Comparison of ENCODE assay signal across 25 cellular contexts in the genomic region with DNA sequence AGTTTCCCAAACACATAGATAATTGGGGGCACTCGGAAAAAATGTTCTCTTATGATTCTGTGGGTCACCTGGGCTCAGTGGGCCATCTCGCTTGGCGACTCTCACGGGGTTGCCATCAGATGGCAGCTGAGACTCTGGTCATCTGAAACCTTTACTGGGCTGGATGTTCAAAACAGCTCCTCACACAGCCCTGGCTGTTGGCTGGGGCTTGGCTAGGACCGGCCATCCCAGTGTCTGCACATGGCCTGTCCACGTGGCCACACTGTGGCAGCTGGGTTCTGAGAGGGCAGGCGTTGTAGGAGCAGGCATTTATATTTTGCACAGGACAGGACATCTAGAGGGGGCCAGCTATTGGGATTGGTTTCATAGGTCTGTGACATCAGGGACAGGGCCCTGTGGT.
"Had no signal": no experiment of that assay in that cellular context is flagged by ENCODE, and none has a peak within 500 bp of the region (broad histone marks: within the 10 kb centered on the region; RNA-seq: fewer than 3 reads in every experiment).

No MANE protein-coding gene starts in this region.

- H3K4me1 ChIP-seq: ascending aorta, breast epithelium, colonic mucosa, esophagus squamous epithelium had no signal

- H3K27me3 Mint-ChIP-seq: activated CD4-positive, alpha-beta T cell treated with anti-CD3 and anti-CD28 coated beads for 36 hours; activated CD4-positive, alpha-beta T cell treated with anti-CD3 and anti-CD28 coated beads, Interleukin-2, amount 10 ng/mL, durations not matched to agents 24 days and 14 days; activated naive CD8-positive, alpha-beta T cell; activated T-cell treated with anti-CD3 and anti-CD28 coated beads, Interleukin-2, amount 50 U/mL, for 24 hours had no signal

- H3K27ac ChIP-seq: ascending aorta, breast epithelium, cardiac muscle cell, colonic mucosa, epithelial cell of prostate, esophagus squamous epithelium had no signal

- H3K4me1 Mint-ChIP-seq: activated CD4-positive, alpha-beta T cell treated with anti-CD3 and anti-CD28 coated beads for 36 hours; brain had no signal

- H3K9me3 Mint-ChIP-seq: activated CD4-positive, alpha-beta T cell treated with anti-CD3 and anti-CD28 coated beads, Interleukin-2, amount 10 ng/mL, durations not matched to agents 24 days and 14 days; activated T-cell treated with anti-CD3 and anti-CD28 coated beads, Interleukin-2, amount 50 U/mL, for 24 hours; activated T-cell treated with anti-CD3 and anti-CD28 coated beads, Interleukin-2, amount 50 U/mL, for 72 hours; brain had no signal

- ATAC-seq: activated CD4-positive, alpha-beta T cell treated with anti-CD3 and anti-CD28 coated beads for 36 hours; activated T-cell treated with anti-CD3 and anti-CD28 coated beads, Interleukin-2, amount 50 U/mL, for 72 hours had no signal

- DNase-seq: activated CD4-positive, alpha-beta T cell treated with anti-CD3 and anti-CD28 coated beads for 36 hours; activated CD4-positive, alpha-beta T cell treated with anti-CD3 and anti-CD28 coated beads, Interleukin-2, amount 10 ng/mL, durations not matched to agents 24 days and 14 days; activated CD4-positive, CD25-positive, alpha-beta regulatory T cell; activated CD4-positive, CD25-positive, alpha-beta regulatory T cell treated with anti-CD3 and anti-CD28 coated beads, Interleukin-2, amount 50 U/mL, for 72 hours; activated CD8-positive, alpha-beta memory T cell treated with anti-CD3 and anti-CD28 coated beads, Interleukin-2, amount 50 U/mL, for 48 hours; activated gamma-delta T cell; activated naive CD4-positive, alpha-beta T cell treated with anti-CD3 and anti-CD28 coated beads, Interleukin-2, amount 50 U/mL, for 16 hours; activated naive CD4-positive, alpha-beta T cell treated with Interleukin-2 at 50 U/mL for 16 hours; activated T-cell treated with anti-CD3 and anti-CD28 coated beads for 4 hours; activated T-cell treated with anti-CD3 and anti-CD28 coated beads, Interleukin-2, amount 50 U/mL, for 24 hours; activated T-cell treated with anti-CD3 and anti-CD28 coated beads, Interleukin-2, amount 50 U/mL, for 72 hours; central memory CD4-positive, alpha-beta T cell; cerebellar nuclear complex; colonic mucosa; effector CD8-positive, alpha-beta T cell; esophagus squamous epithelium; foreskin melanocyte; head of caudate nucleus; T-helper 2 cell had no signal

- H3K27ac Mint-ChIP-seq: activated CD4-positive, alpha-beta T cell treated with anti-CD3 and anti-CD28 coated beads for 36 hours; activated CD4-positive, alpha-beta T cell treated with anti-CD3 and anti-CD28 coated beads, Interleukin-2, amount 10 ng/mL, durations not matched to agents 24 days and 14 days; activated naive CD8-positive, alpha-beta T cell; activated T-cell treated with anti-CD3 and anti-CD28 coated beads, Interleukin-2, amount 50 U/mL, for 24 hours; activated T-cell treated with anti-CD3 and anti-CD28 coated beads, Interleukin-2, amount 50 U/mL, for 72 hours had no signal

- H3K9me3 ChIP-seq: ascending aorta, breast epithelium, colonic mucosa, esophagus squamous epithelium had no signal

- H3K27me3 ChIP-seq: ascending aorta, breast epithelium, cardiac muscle cell, colonic mucosa, esophagus squamous epithelium had no signal

- H3K36me3 ChIP-seq: breast epithelium had no signal

- H3K4me3 Mint-ChIP-seq: activated CD4-positive, alpha-beta T cell treated with anti-CD3 and anti-CD28 coated beads for 36 hours; activated CD4-positive, alpha-beta T cell treated with anti-CD3 and anti-CD28 coated beads, Interleukin-2, amount 10 ng/mL, durations not matched to agents 24 days and 14 days; activated naive CD8-positive, alpha-beta T cell; activated T-cell treated with anti-CD3 and anti-CD28 coated beads, Interleukin-2, amount 50 U/mL, for 24 hours; activated T-cell treated with anti-CD3 and anti-CD28 coated beads, Interleukin-2, amount 50 U/mL, for 72 hours; brain had no signal

- H3K4me3 ChIP-seq: ascending aorta, breast epithelium, cardiac muscle cell, colonic mucosa, esophagus squamous epithelium had no signal
